In the genomic region with DNA sequence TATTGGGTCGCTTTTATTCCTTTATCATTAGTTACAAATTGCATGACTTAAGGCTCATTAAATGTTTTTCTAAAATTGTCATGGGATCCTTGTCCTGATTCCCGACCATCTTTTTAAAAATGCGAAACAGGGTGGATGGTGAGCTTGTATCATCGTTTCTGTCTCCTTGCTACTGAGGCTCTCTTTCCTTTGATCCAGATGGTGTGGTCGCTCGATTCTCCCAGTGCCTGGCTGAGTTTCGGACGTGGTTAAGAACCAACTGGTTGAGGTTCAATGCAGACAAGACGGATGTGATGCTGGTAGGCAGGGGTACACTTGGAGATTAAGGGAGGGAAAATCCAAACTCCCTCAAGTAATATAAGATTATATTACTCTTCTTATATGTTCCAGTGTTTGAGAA, we compare ENCODE assay signal across 8 cellular contexts. TPM values are rescaled to one million over a fixed set of nuclear protein-coding genes. Genes with fewer than 3 reads are reported as not detected.
DNase-seq lines count a peak whose midpoint lies in the region; ATAC-seq and TF ChIP-seq lines count a peak whose summit lies in the region.

No MANE protein-coding gene starts in this region.

- H3K27ac ChIP-seq in cardiac muscle cell: peak overlapping the region; percentile 19
- peak overlapping the region; percentile 87 for H3K27ac ChIP-seq in SK-N-MC
- peak overlapping the region; percentile 91 to 95 (median 92) for H3K27ac ChIP-seq in esophagus muscularis mucosa (replicated peaks in 1 of 4)
- peak overlapping the region; percentile 81 for H3K27ac ChIP-seq in trophoblast cell (ENCODE audit: low read depth, low read length)

- no peak overlapping the region for H3K23ac ChIP-seq in trophoblast cell (ENCODE audit: low read length)

- no peak for TF ChIP-seq EP300 in esophagus muscularis mucosa (IDR thresholded peaks at IDR 0.05)

- no peak for TF ChIP-seq POLR2A in esophagus muscularis mucosa (IDR thresholded peaks at IDR 0.05; ENCODE audit: low read depth)

- no peak overlapping the region for H3K18ac ChIP-seq in trophoblast cell (ENCODE audit: low read length)

- H3K79me2 ChIP-seq in trophoblast cell (ENCODE audit: control insufficient read depth, insufficient read depth, low read length, poor library complexity): peaks cover 11% of the 10 kb centered on the region

- H3K14ac ChIP-seq in trophoblast cell (ENCODE audit: low read length): no peak overlapping the region

- ATAC-seq in Right ventricle myocardium superior (ENCODE audit: poor library complexity): no peak

- WGBS in esophagus muscularis mucosa: 25% methylated on average over 9 of the region's 9 CpGs
- no CpG with 5 or more reads among the region's 9 CpGs for WGBS in trophoblast cell (ENCODE audit: extremely low coverage, insufficient coverage, insufficient read length)

- H3K36me3 ChIP-seq in cardiac muscle cell: no peaks in the 10 kb centered on the region
- H3K36me3 ChIP-seq in SK-N-MC (ENCODE audit: insufficient read depth, low read length): no peaks in the 10 kb centered on the region
- H3K36me3 ChIP-seq in esophagus muscularis mucosa: no peaks in the 10 kb centered on the region
- H3K36me3 ChIP-seq in trophoblast cell (ENCODE audit: control insufficient read depth in 1 of 2, insufficient read depth in 2 of 2, low read length in 2 of 2): no peaks in the 10 kb centered on the region

- H2BK12ac ChIP-seq in trophoblast cell (ENCODE audit: low read length): no peak overlapping the region

- intact Hi-C loops in Right ventricle myocardium superior (cut with DNase I): loop anchor here (10.0 kb wide), 1 partner anchor 129 kb away; the partner anchor contains the start of gene SLC35D1
- intact Hi-C loops in esophagus muscularis mucosa (cut with DNase I): no loop called here

- DNase-seq in cardiac muscle cell (ENCODE audit: low read depth in 1 of 2, low spot score in 1 of 2): peak in 1 of 2 donors; percentile 15
- no peak for DNase-seq in Right ventricle myocardium superior
- DNase-seq in SK-N-MC (ENCODE audit: low read depth, low spot score): no peak
- DNase-seq in esophagus muscularis mucosa (ENCODE audit: extremely low spot score): no peak
- no peak for DNase-seq in trophoblast cell
- no peak for DNase-seq in stimulated activated naive CD4-positive, alpha-beta T cell (lab: John Stamatoyannopoulos, UW)
- DNase-seq in stimulated activated CD4-positive, alpha-beta T cell treated with anti-CD3 and anti-CD28 coated beads, Interleukin-15, amount 100 ng/mL, for 24 hours: no peak
- no peak for DNase-seq in DMS114 treated with DMSO at 0.1 percent for 48 hours (lab: John Stamatoyannopoulos, UW; ENCODE audit: unreplicated experiment)

- no peak overlapping the region for H2AK5ac ChIP-seq in trophoblast cell (ENCODE audit: low read length)

- no peak for TF ChIP-seq CTCF in cardiac muscle cell (IDR thresholded peaks at IDR 0.05; ENCODE audit: low read depth, low read length)
- TF ChIP-seq CTCF in esophagus muscularis mucosa (IDR thresholded peaks at IDR 0.05): no peak

- no peak overlapping the region for H2BK120ac ChIP-seq in trophoblast cell (ENCODE audit: insufficient read depth, low read length, poor library complexity)

- H3K4ac ChIP-seq in trophoblast cell (ENCODE audit: low read depth, low read length): peak overlapping the region; percentile 1

- H3K79me1 ChIP-seq in trophoblast cell (ENCODE audit: low read length): peaks cover 17% of the 10 kb centered on the region

- no peak overlapping the region for H2AFZ ChIP-seq in trophoblast cell (ENCODE audit: insufficient read depth, low read length, poor library complexity)

- H3K9ac ChIP-seq in SK-N-MC (ENCODE audit: insufficient read length) (peak overlapping the region; percentile 79), trophoblast cell (ENCODE audit: low read length) (peak overlapping the region; percentile 70)

- H4K91ac ChIP-seq in trophoblast cell (ENCODE audit: low read depth, low read length): no peak overlapping the region

- no peaks in the 10 kb centered on the region for H3K27me3 ChIP-seq in cardiac muscle cell
- H3K27me3 ChIP-seq in esophagus muscularis mucosa: no peaks in the 10 kb centered on the region
- H3K27me3 ChIP-seq in trophoblast cell (ENCODE audit: insufficient read depth, low read length): no peaks in the 10 kb centered on the region

- no peak overlapping the region for H4K8ac ChIP-seq in trophoblast cell (ENCODE audit: low read depth, low read length)

- peaks cover 18% of the 10 kb centered on the region for H3K4me1 ChIP-seq in cardiac muscle cell (ENCODE audit: low read depth)
- H3K4me1 ChIP-seq in esophagus muscularis mucosa: peaks cover 24 to 49% (median 39%) of the 10 kb centered on the region in 4 donors
- H3K4me1 ChIP-seq in trophoblast cell (ENCODE audit: control insufficient read depth in 1 of 2, insufficient read depth in 2 of 2, low read length in 2 of 2): peaks cover 0 to 4% of the 10 kb centered on the region in 2 experiments

- peak overlapping the region; percentile 90 for H3K4me2 ChIP-seq in trophoblast cell (ENCODE audit: low read length)

- no peaks in the 10 kb centered on the region for H3K9me3 ChIP-seq in cardiac muscle cell (ENCODE audit: low read depth)
- H3K9me3 ChIP-seq in SK-N-MC (ENCODE audit: low read depth, low read length): no peaks in the 10 kb centered on the region
- no peaks in the 10 kb centered on the region for H3K9me3 ChIP-seq in esophagus muscularis mucosa
- no peaks in the 10 kb centered on the region for H3K9me3 ChIP-seq in trophoblast cell (ENCODE audit: insufficient read depth, low read depth, low read length)

- H3K4me3 ChIP-seq in cardiac muscle cell (peak overlapping the region; percentile 65), SK-N-MC (peak overlapping the region; percentile 96), esophagus muscularis mucosa (peak overlapping the region; percentile 82 to 86 (median 82)), trophoblast cell (ENCODE audit: low read depth, low read length) (peak overlapping the region; percentile 50)

- H4K12ac ChIP-seq in trophoblast cell (ENCODE audit: low read depth, low read length): no peak overlapping the region

- H2BK5ac ChIP-seq in trophoblast cell (ENCODE audit: low read depth, low read length, poor library complexity): peak overlapping the region; percentile 54

RNA-seq across cellular contexts. Expression of gene MIER1, which starts 1.2 kb away (rescaled TPM):
- 16.9 and 26.6 TPM in 2 replicates for total RNA-seq in cardiac muscle cell
- 15.8 and 22.6 TPM in 2 replicates for polyA plus RNA-seq in cardiac muscle cell
- total RNA-seq in Right ventricle myocardium superior: 15.2 TPM
- 10 to 100 TPM; 39.4 to 56.5 (median 49.2) TPM for total RNA-seq in esophagus muscularis mucosa
- 18.6 and 19.5 TPM in 2 replicates for polyA plus RNA-seq in trophoblast cell (2013)

RNA-seq across cellular contexts. Expression of gene DNAI4, which starts 1.3 kb away (rescaled TPM):
- total RNA-seq in cardiac muscle cell: 5.1 and 6.6 TPM in 2 replicates
- polyA plus RNA-seq in cardiac muscle cell: 13.8 and 14.2 TPM in 2 replicates
- total RNA-seq in Right ventricle myocardium superior: 13.5 TPM
- total RNA-seq in esophagus muscularis mucosa: 1 to 10 TPM; 4.9 to 6.2 (median 5.5) TPM
- 1.5 and 1.7 TPM in 2 replicates for polyA plus RNA-seq in trophoblast cell (2013)

Comparison
In these comparisons a context has a peak if more than half of its experiments do, and no peak if none do; other contexts are left out.
1. H3K27ac ChIP-seq: peak in every context shown above with its lines; median percentile 92 in esophagus muscularis mucosa; 87 in SK-N-MC; 81 in trophoblast cell; 19 in cardiac muscle cell.